In the genomic region with DNA sequence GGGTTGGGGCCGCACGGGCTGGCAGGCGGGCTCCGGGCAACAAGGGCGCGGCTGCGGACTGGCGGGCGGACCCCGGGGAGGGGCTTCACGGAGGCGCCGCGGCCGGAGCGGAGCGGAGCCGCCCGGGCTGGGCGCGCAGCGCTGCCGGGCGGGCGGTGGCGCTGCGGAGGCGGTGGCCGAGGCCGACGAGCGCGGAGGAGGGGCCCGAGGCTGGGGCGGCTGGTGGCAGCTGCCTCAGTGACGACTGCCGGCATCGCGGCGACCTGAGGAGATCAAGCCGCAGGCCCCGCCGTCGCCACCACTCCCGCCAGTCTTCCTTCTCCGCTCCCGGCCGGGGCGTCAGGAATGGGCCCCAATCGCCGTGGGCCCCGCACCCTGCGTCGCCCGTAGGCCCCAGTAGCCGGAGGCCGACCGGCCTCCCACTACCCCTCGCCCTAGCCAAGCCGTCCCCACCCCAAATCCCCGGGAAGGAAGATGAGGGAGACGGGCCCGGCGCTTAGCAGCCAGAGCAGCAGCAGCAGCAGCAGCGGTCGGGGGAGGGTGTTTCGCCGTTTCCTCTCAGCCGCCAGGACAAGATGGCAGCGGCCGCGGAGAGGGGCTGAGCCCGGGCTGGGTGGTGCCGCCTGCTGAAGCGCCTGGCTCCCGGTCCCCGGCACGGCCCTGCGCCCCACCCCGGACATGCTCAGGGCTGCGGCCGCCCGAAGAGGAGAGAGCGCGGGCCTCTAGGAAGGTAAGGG, we compare ENCODE assay signal across 8 cellular contexts. TPM values are rescaled to one million over a fixed set of nuclear protein-coding genes. Genes with fewer than 3 reads are reported as not detected.
DNase-seq lines count a peak whose midpoint lies in the region; TF ChIP-seq lines count a peak whose summit lies in the region.

Gene HIPK3 (plus strand): TSS at position 222 of the 737 bp plus-strand sequence.

- no CpG with 5 or more reads among the region's 85 CpGs for WGBS in H9 (ENCODE audit: extremely low coverage, insufficient read length, low lambda C conversion rate)

- H2BK20ac ChIP-seq in H9 (ENCODE audit: low read depth, low read length, poor library complexity, severe bottlenecking), result no peak within 1 kb of the TSS

- peak within 1 kb of the TSS; percentile 47 for H4K5ac ChIP-seq in H9 (ENCODE audit: insufficient read length, low read depth, low read length)

- no peaks in the 10 kb centered on the region for H3K79me1 ChIP-seq in H9 (ENCODE audit: insufficient read depth, low read depth, low read length, poor library complexity, severe bottlenecking)

- H3K23me2 ChIP-seq in H9 (ENCODE audit: insufficient read length, low read depth, low read length, poor library complexity, severe bottlenecking), result peaks cover 8% of the 10 kb centered on the region

- H3K9me3 ChIP-seq in H9 (ENCODE audit: control insufficient read depth, low read depth, low read length), result no peaks in the 10 kb centered on the region
- no peaks in the 10 kb centered on the region for H3K9me3 ChIP-seq in osteoblast (ENCODE audit: low read depth, low read length)

- peak within 1 kb of the TSS; percentile 41; the same call in 1 of the 2 replicates for H2BK15ac ChIP-seq in H9 (ENCODE audit: low read depth, low read length)

- peak within 1 kb of the TSS; percentile 92 for H3K18ac ChIP-seq in H9 (ENCODE audit: insufficient read length, low read depth, low read length)

- peak within 1 kb of the TSS; percentile 91 for H4K91ac ChIP-seq in H9 (ENCODE audit: insufficient read length, low read depth, low read length)

- peak within 1 kb of the TSS; percentile 97 for H3K14ac ChIP-seq in H9 (ENCODE audit: insufficient read depth, low read length)

- H2AFZ ChIP-seq in H9 (ENCODE audit: low read length), result peak within 1 kb of the TSS; percentile 75
- peak within 1 kb of the TSS; percentile 93 for H2AFZ ChIP-seq in osteoblast (ENCODE audit: low read length)

- H2AK5ac ChIP-seq in H9 (ENCODE audit: insufficient read length, low read length), result no peak within 1 kb of the TSS

- peaks cover 0 to 2% of the 10 kb centered on the region in 2 experiments; a peak in 2 of 5 replicates for H3K9me3 Mint-ChIP-seq in H9
- no peaks in the 10 kb centered on the region for H3K9me3 Mint-ChIP-seq in activated naive CD4-positive, alpha-beta T cell treated with anti-CD3 and anti-CD28 coated beads, Interleukin-2, amount 50 U/mL, for 24 hours

- H3K4ac ChIP-seq in H9 (ENCODE audit: low read depth, low read length), result peak within 1 kb of the TSS; percentile 59

- peak within 1 kb of the TSS; percentile 97 for H3K4me3 ChIP-seq in osteoblast (ENCODE audit: insufficient read depth, low read length)

- no peaks in the 10 kb centered on the region for H3K4me1 ChIP-seq in H9 (ENCODE audit: insufficient read depth, low read length)
- H3K4me1 ChIP-seq in osteoblast (ENCODE audit: insufficient read depth, low read length), result peaks cover 18% of the 10 kb centered on the region

- H3T11ph ChIP-seq in H9 (ENCODE audit: low read length), result no peak within 1 kb of the TSS

- no peaks in the 10 kb centered on the region for H3K27me3 Mint-ChIP-seq in H9 (ENCODE audit: low read depth)
- no peaks in the 10 kb centered on the region for H3K27me3 Mint-ChIP-seq in activated naive CD4-positive, alpha-beta T cell treated with anti-CD3 and anti-CD28 coated beads, Interleukin-2, amount 50 U/mL, for 24 hours

- peak within 1 kb of the TSS; percentile 98 to 99 (median 99) for H3K27ac Mint-ChIP-seq in H9
- H3K27ac Mint-ChIP-seq in activated naive CD4-positive, alpha-beta T cell treated with anti-CD3 and anti-CD28 coated beads, Interleukin-2, amount 50 U/mL, for 24 hours, result peak within 1 kb of the TSS; percentile 98

- no peak within 1 kb of the TSS for H3K56ac ChIP-seq in H9 (ENCODE audit: insufficient read length, low read depth, low read length)

- H3K23ac ChIP-seq in H9 (ENCODE audit: insufficient read length, low read depth, low read length), result no peak within 1 kb of the TSS

- H3K27me3 ChIP-seq in H9 (ENCODE audit: insufficient read depth, low read length), result no peaks in the 10 kb centered on the region
- no peaks in the 10 kb centered on the region for H3K27me3 ChIP-seq in osteoblast (ENCODE audit: insufficient read depth, low read length)

- peak within 1 kb of the TSS; percentile 86 to 93 for H3K4me3 Mint-ChIP-seq in H9
- peak within 1 kb of the TSS; percentile 93 for H3K4me3 Mint-ChIP-seq in activated naive CD4-positive, alpha-beta T cell treated with anti-CD3 and anti-CD28 coated beads, Interleukin-2, amount 50 U/mL, for 24 hours

- peak within 1 kb of the TSS; percentile 15 for H2BK12ac ChIP-seq in H9 (ENCODE audit: insufficient read length, low read depth, low read length)

- peaks cover 0 to 4% (median 2%) of the 10 kb centered on the region in 3 experiments; a peak in 2 of 7 replicates for H3K36me3 Mint-ChIP-seq in H9 (ENCODE audit: insufficient read depth in 1 of 3, low read depth in 3 of 3)
- H3K36me3 Mint-ChIP-seq in activated naive CD4-positive, alpha-beta T cell treated with anti-CD3 and anti-CD28 coated beads, Interleukin-2, amount 50 U/mL, for 24 hours, result peaks cover 2% of the 10 kb centered on the region

- no peak; the same call in 1 of the 3 replicates for TF ChIP-seq CTCF in H9 (conservative IDR thresholded peaks at IDR 0.05)
- no peak for TF ChIP-seq CTCF in osteoblast (IDR thresholded peaks at IDR 0.05; ENCODE audit: extremely low read depth, low read depth, low read length)

- H4K20me1 ChIP-seq in H9 (ENCODE audit: control insufficient read depth, insufficient read depth, insufficient read length), result no peaks in the 10 kb centered on the region
- H4K20me1 ChIP-seq in osteoblast (ENCODE audit: insufficient read depth, low read length), result peaks cover 32% of the 10 kb centered on the region

- DNase-seq in GM04504 (ENCODE audit: low read depth) (peak; percentile 68), H9 (peak; percentile 79), M059J (ENCODE audit: low read depth) (peak; percentile 75), SKM-1 (lab: John Stamatoyannopoulos, UW; ENCODE audit: unreplicated experiment) (peak; percentile 44), glomerular endothelial cell (ENCODE audit: extremely low read depth, low read depth, low spot score) (no peak), osteoblast (ENCODE audit: insufficient read length, low spot score, missing footprints) (peak; percentile 96)

- H3K27ac ChIP-seq in H9 (ENCODE audit: insufficient read length, low read depth, low read length), result peak within 1 kb of the TSS; percentile 87
- H3K27ac ChIP-seq in osteoblast (ENCODE audit: low read depth, low read length), result peak within 1 kb of the TSS; percentile 98
- H3K27ac ChIP-seq in temporal lobe (ENCODE audit: low read depth, low read length), result peak within 1 kb of the TSS; percentile 96

- peaks cover 27 to 28% of the 10 kb centered on the region in 2 experiments for H3K4me1 Mint-ChIP-seq in H9
- peaks cover 39% of the 10 kb centered on the region for H3K4me1 Mint-ChIP-seq in activated naive CD4-positive, alpha-beta T cell treated with anti-CD3 and anti-CD28 coated beads, Interleukin-2, amount 50 U/mL, for 24 hours

- H3K9ac ChIP-seq in H9 (ENCODE audit: extremely low read depth, insufficient read length, low read length), result peak within 1 kb of the TSS; percentile 82

- H2BK120ac ChIP-seq in H9 (ENCODE audit: low read depth, low read length, poor library complexity, severe bottlenecking), result peak within 1 kb of the TSS; percentile 57

- no peak within 1 kb of the TSS for H4K8ac ChIP-seq in H9 (replicated peaks; ENCODE audit: insufficient read length, low read depth, low read length)

- H3K36me3 ChIP-seq in osteoblast (ENCODE audit: insufficient read depth, low read length), result no peaks in the 10 kb centered on the region

- H3K79me2 ChIP-seq in H9 (ENCODE audit: insufficient read depth, low read length), result peaks cover 11% of the 10 kb centered on the region; the same call in 1 of the 2 replicates
- H3K79me2 ChIP-seq in osteoblast (ENCODE audit: insufficient read depth, low read length), result peaks cover 47% of the 10 kb centered on the region

- H2BK5ac ChIP-seq in H9 (ENCODE audit: insufficient read length, low read length), result no peak within 1 kb of the TSS

- H3K4me2 ChIP-seq in H9 (ENCODE audit: insufficient read depth, insufficient read length, low read length), result peak within 1 kb of the TSS; percentile 88
- peak within 1 kb of the TSS; percentile 92 for H3K4me2 ChIP-seq in osteoblast (ENCODE audit: insufficient read depth, low read length)

RNA-seq across cellular contexts. Expression of gene HIPK3, which starts in this region (rescaled TPM):
- 21.7 and 23.4 TPM in 2 replicates for total RNA-seq in H9 (2021)
- 32.4 and 39.8 TPM in 2 replicates for total RNA-seq in M059J (2014; rRNA removed; shearing (Covaris generic))
- 34.1 and 34.9 TPM in 2 replicates for total RNA-seq in glomerular endothelial cell
- 188 and 195 TPM in 2 replicates for total RNA-seq in osteoblast
- 133 TPM for total RNA-seq in temporal lobe
